9 cellular contexts compared by ENCODE assay signal in the genomic region with DNA sequence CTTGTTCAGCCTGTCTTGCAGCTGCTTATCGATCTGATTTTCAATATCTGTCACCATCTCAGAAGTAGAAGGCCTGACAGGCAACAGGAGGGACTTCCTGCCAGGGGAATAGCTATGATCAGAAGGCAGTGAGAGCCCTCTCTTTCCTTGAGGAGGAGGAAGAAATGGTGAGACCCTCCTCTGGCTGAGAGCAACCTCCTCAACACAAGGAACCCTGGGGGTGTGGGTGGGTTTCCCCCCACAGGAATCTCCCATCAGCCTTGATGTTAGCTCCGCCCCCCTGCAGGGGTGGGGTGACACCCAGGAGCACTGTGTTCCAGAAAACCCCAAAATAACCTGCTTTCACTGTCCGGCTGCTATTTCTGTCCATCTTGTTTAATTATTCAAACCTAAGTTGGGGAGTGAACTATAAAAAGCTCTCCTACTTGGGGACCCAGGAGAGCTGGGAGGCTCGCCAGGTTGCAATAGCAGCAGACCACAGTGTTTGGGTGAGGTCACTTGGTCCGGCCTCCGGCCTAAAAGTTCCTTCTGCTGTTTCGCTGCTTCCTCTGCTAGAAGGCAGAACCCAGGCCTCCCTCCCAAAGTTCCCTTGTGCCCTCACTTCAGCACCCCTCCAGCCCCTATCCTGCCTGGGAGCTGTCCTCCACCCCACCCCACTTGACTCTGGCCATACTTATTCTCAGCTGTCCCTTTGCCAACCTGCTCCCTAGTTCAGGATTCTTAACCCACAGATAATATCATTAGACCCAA. TPM values are rescaled to one million over a fixed set of nuclear protein-coding genes. Genes with fewer than 3 reads are reported as not detected.
DNase-seq lines count a peak whose midpoint lies in the region; ATAC-seq and TF ChIP-seq lines count a peak whose summit lies in the region.
"Had no signal": no experiment of that assay in that cellular context is flagged by ENCODE, and none has a peak within 500 bp of the region (broad histone marks: within the 10 kb centered on the region; RNA-seq: fewer than 3 reads in every experiment).

No MANE protein-coding gene starts in this region.

- CTCF ChIA-PET in CD4-positive, alpha-beta T cell (lab: Charles Lee): interaction anchor here (1.1 kb wide), 1 partner anchor 100 kb away, joined by 3 read pairs; no protein-coding TSS in a partner anchor

- peak overlapping the region; percentile 97 for H3K27ac Mint-ChIP-seq in CD4-positive, alpha-beta T cell

- ATAC-seq in CD4-positive, alpha-beta T cell (ENCODE audit: poor library complexity): no peak
- no peak for ATAC-seq in GM21515 (IDR thresholded peaks at IDR 0.05; ENCODE audit: unreplicated experiment)
- ATAC-seq in GM19452 (IDR thresholded peaks at IDR 0.05; ENCODE audit: unreplicated experiment): no peak
- ATAC-seq: PC-3 had no signal

- H3K9me3 Mint-ChIP-seq in CD4-positive, alpha-beta T cell: no peaks in the 10 kb centered on the region

- H3K4me3 Mint-ChIP-seq in CD4-positive, alpha-beta T cell: peak overlapping the region; percentile 36

- 26% methylated on average over 7 of the region's 7 CpGs for WGBS in esophagus muscularis mucosa

- peak; percentile 72 for TF ChIP-seq POLR2A in esophagus muscularis mucosa (IDR thresholded peaks at IDR 0.05; ENCODE audit: low read depth)

- H3K4me2 ChIP-seq in parathyroid adenoma (ENCODE audit: low read length): no peak overlapping the region

- H3K9me3 ChIP-seq in CD4-positive, alpha-beta T cell (ENCODE audit: control insufficient read depth, low read length): no peaks in the 10 kb centered on the region
- H3K9me3 ChIP-seq in KOPT-K1 (ENCODE audit: insufficient read depth, low read length, poor library complexity, severe bottlenecking): no peaks in the 10 kb centered on the region
- no peaks in the 10 kb centered on the region for H3K9me3 ChIP-seq in esophagus muscularis mucosa
- no peaks in the 10 kb centered on the region for H3K9me3 ChIP-seq in parathyroid adenoma (ENCODE audit: control insufficient read depth, low read length)

- DNase-seq in CD4-positive, alpha-beta T cell: no peak
- DNase-seq in esophagus muscularis mucosa (ENCODE audit: extremely low spot score) (peak; percentile 94), NCI-H1417 treated with DMSO at 0.1 percent for 48 hours (lab: John Stamatoyannopoulos, UW) (no peak), SW 1271 (lab: John Stamatoyannopoulos, UW) (no peak)
- DNase-seq: PC-3 had no signal

- no peak overlapping the region for H3K9ac ChIP-seq in parathyroid adenoma

- TF ChIP-seq EP300 in esophagus muscularis mucosa (IDR thresholded peaks at IDR 0.05): peak; percentile 85

- H3K36me3 ChIP-seq in KOPT-K1 (ENCODE audit: insufficient read depth, low read length): no peaks in the 10 kb centered on the region
- no peaks in the 10 kb centered on the region for H3K36me3 ChIP-seq in esophagus muscularis mucosa
- no peaks in the 10 kb centered on the region for H3K36me3 ChIP-seq in parathyroid adenoma (ENCODE audit: control insufficient read depth, insufficient read depth, low read length)

- intact Hi-C loops in CD4-positive, alpha-beta T cell (cut with DNase I, micrococcal nuclease): loop anchor here (5.0 to 10.0 kb wide), 3 partner anchors 74 to 256 kb away; partner anchors contain the start of genes ISG20L2 (in 1 of the 2), METTL25B (in 1 of the 2) and PRCC (in 1 of the 2)
- intact Hi-C loops in esophagus muscularis mucosa (cut with DNase I): no loop called here

- H3K27me3 Mint-ChIP-seq in CD4-positive, alpha-beta T cell: no peaks in the 10 kb centered on the region

- peaks cover 65% of the 10 kb centered on the region for H3K4me1 Mint-ChIP-seq in CD4-positive, alpha-beta T cell (ENCODE audit: low read depth)

- POLR2A ChIA-PET in CD4-positive, alpha-beta T cell (lab: Charles Lee): interaction anchor here (1.0 to 1.9 kb wide), 5 partner anchors 9 to 72 kb away, joined by 3 to 8 read pairs (median 5); no protein-coding TSS in a partner anchor

- H3K4me1 ChIP-seq in esophagus muscularis mucosa: peaks cover 57 to 96% (median 92%) of the 10 kb centered on the region in 4 donors
- H3K4me1 ChIP-seq in parathyroid adenoma: peaks cover 15% of the 10 kb centered on the region

- no peaks in the 10 kb centered on the region for H3K27me3 ChIP-seq in CD4-positive, alpha-beta T cell (ENCODE audit: control insufficient read depth, insufficient read depth, low read length)
- no peaks in the 10 kb centered on the region for H3K27me3 ChIP-seq in esophagus muscularis mucosa
- no peaks in the 10 kb centered on the region for H3K27me3 ChIP-seq in parathyroid adenoma (ENCODE audit: control insufficient read depth, insufficient read depth, low read length)

- TF ChIP-seq CTCF in CD4-positive, alpha-beta T cell (IDR thresholded peaks at IDR 0.05): no peak
- TF ChIP-seq CTCF in esophagus muscularis mucosa (IDR thresholded peaks at IDR 0.05) (peak in 1 of 3 experiments; percentile 5), parathyroid adenoma (IDR thresholded peaks at IDR 0.05) (no peak)

- H3K79me2 ChIP-seq in parathyroid adenoma: no peaks in the 10 kb centered on the region

- H3K27ac ChIP-seq in CD4-positive, alpha-beta T cell (ENCODE audit: low read depth, low read length): no peak overlapping the region
- H3K27ac ChIP-seq in KOPT-K1 (ENCODE audit: low read depth, low read length, poor library complexity, severe bottlenecking) (peak overlapping the region; percentile 58), esophagus muscularis mucosa (replicated peaks in 1 of 4) (peak overlapping the region; percentile 98 to 100 (median 99)), parathyroid adenoma (peak overlapping the region; percentile 42)

- H3K4me3 ChIP-seq in esophagus muscularis mucosa: peak overlapping the region; percentile 11 to 48 (median 35)
- H3K4me3 ChIP-seq in parathyroid adenoma (ENCODE audit: low read depth, low read length): no peak overlapping the region

- H2AFZ ChIP-seq in parathyroid adenoma: peak overlapping the region; percentile 42

- peaks cover 4% of the 10 kb centered on the region for H3K36me3 Mint-ChIP-seq in CD4-positive, alpha-beta T cell (ENCODE audit: low read depth)

RNA-seq across cellular contexts. Expression of gene MEF2D, which starts 7.8 kb away (rescaled TPM):
- total RNA-seq in CD4-positive, alpha-beta T cell: 100 to 1,000 TPM; 155 to 162 TPM
- total RNA-seq in esophagus muscularis mucosa: 100 to 1,000 TPM in 3 of 4 donors, 10 to 100 TPM in 1; 78.0 to 138 (median 115) TPM
